8 cellular contexts compared by ENCODE assay signal in the genomic region with DNA sequence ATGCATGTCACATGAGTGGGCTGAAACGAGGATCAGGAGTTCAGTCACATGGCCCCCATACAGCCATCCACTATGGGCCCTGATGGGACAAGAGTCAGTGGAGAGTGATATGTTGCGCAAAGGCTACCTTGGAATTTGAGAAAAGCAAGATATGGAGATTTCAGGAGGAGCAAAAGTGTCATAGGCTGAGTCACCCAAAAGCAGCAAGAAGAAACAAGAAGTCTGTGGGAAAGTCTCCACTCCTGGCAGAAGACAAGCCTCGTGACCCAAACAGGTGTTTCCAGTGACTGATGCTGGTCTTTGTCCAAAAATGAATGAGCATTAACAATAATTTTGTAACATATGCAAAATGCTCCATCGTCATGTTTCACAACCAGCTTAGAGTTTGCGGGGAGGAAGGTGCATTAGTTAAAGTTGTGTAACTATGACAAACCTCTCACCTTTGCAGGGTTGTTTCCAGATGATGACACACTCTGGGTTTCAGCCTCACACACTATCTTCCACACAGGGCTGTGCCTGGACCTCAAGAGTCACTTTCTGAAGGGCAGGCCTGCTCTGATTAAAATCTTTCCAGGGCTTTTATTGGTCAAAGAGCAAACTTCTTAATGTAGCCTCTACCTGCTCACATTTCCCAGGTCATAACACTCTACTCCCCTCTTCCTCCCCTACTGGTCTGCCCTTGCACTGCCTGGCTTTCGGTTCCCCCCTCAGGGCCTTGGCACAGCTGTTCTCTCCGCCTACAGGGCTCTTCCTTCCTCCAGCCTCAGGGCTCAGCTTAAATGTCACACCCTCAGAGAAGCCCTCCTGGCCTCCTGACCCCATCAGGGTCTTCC. TPM values are rescaled to one million over a fixed set of nuclear protein-coding genes. Genes with fewer than 3 reads are reported as not detected.
A peak's percentile ranks its signal among the peaks of the same experiment; 100 is the strongest.
DNase-seq lines count a peak whose midpoint lies in the region; ATAC-seq and TF ChIP-seq lines count a peak whose summit lies in the region.

No MANE protein-coding gene starts in this region.

- H3K36me3 Mint-ChIP-seq in activated B cell treated with CpG ODN at 0.5 μM for 24 hours (ENCODE audit: low read depth) (no peaks in the 10 kb centered on the region), memory B cell (no peaks in the 10 kb centered on the region)

- H3K36me3 ChIP-seq in right atrium auricular region, result no peaks in the 10 kb centered on the region

- CTCF ChIA-PET in activated B cell treated with CpG ODN at 0.5 μM for 24 hours (lab: Charles Lee), result interaction anchor here (0.7 to 3.0 kb wide), 14 partner anchors 9 to 91 kb away, joined by 3 to 34 read pairs (median 6); a partner anchor contains a TSS

- H3K9me3 ChIP-seq in right atrium auricular region, result no peaks in the 10 kb centered on the region

- H3K4me3 Mint-ChIP-seq in activated B cell treated with CpG ODN at 0.5 μM for 24 hours (peak overlapping the region; percentile 68), memory B cell (peak overlapping the region; percentile 59)

- intact Hi-C loops in activated B cell treated with CpG ODN at 0.5 μM for 24 hours (cut with micrococcal nuclease), result loop anchor here (1.0 to 2.0 kb wide), 2 partner anchors 11 to 92 kb away; a partner anchor contains a TSS

- DNase-seq in ELR (ENCODE audit: low read depth) (peak; percentile 55), activated B cell treated with CpG ODN at 0.5 μM for 24 hours (peak; percentile 51), memory B cell (ENCODE audit: low spot score in 2 of 2) (peak; percentile 52 to 67), NCI-H524 treated with DMSO at 0.1 percent for 48 hours (lab: John Stamatoyannopoulos, UW) (no peak), right atrium auricular region (ENCODE audit: low spot score) (no peak), retina (no peak)

- ATAC-seq in GM19395 (IDR thresholded peaks at IDR 0.05; ENCODE audit: unreplicated experiment) (peak; percentile 80), HG03342 (IDR thresholded peaks at IDR 0.05; ENCODE audit: unreplicated experiment) (peak; percentile 74), activated B cell treated with CpG ODN at 0.5 μM for 24 hours (ENCODE audit: low read depth) (peak; percentile 86), memory B cell (ENCODE audit: low read depth) (peak; percentile 81)

- peaks cover 0 to 14% of the 10 kb centered on the region in 2 donors for H3K4me1 ChIP-seq in right atrium auricular region

- H3K9me3 Mint-ChIP-seq in activated B cell treated with CpG ODN at 0.5 μM for 24 hours (no peaks in the 10 kb centered on the region), memory B cell (no peaks in the 10 kb centered on the region)

- H3K4me1 Mint-ChIP-seq in activated B cell treated with CpG ODN at 0.5 μM for 24 hours (peaks cover 72% of the 10 kb centered on the region), memory B cell (peaks cover 47% of the 10 kb centered on the region)

- no peak overlapping the region for H3K4me3 ChIP-seq in right atrium auricular region

- POLR2A ChIA-PET in activated B cell treated with CpG ODN at 0.5 μM for 24 hours (lab: Charles Lee), result interaction anchor here (0.5 to 9.1 kb wide), 14 partner anchors 9 to 1056 kb away, joined by 3 to 286 read pairs (median 5); a partner anchor contains a TSS

- no peak for TF ChIP-seq CTCF in activated B cell treated with CpG ODN at 0.5 μM for 24 hours (IDR thresholded peaks at IDR 0.05)
- TF ChIP-seq CTCF in right atrium auricular region (IDR thresholded peaks at IDR 0.05), result no peak

- H3K27ac Mint-ChIP-seq in activated B cell treated with CpG ODN at 0.5 μM for 24 hours, result peak overlapping the region; percentile 96
- peak overlapping the region; percentile 97 for H3K27ac Mint-ChIP-seq in memory B cell

- no peak overlapping the region for H3K27ac ChIP-seq in right atrium auricular region

- no peaks in the 10 kb centered on the region for H3K27me3 ChIP-seq in right atrium auricular region

- H3K27me3 Mint-ChIP-seq in activated B cell treated with CpG ODN at 0.5 μM for 24 hours (no peaks in the 10 kb centered on the region), memory B cell (no peaks in the 10 kb centered on the region)

RNA-seq across cellular contexts. Expression of a gene that starts 3.9 kb away (rescaled TPM):
- 7.2 and 8.1 TPM in 2 replicates for total RNA-seq in activated B cell treated with CpG ODN at 0.5 μM for 24 hours
- 10 to 100 TPM in 1 of 2 donors, 1 to 10 TPM in 1; 1.5 to 11.5 TPM for total RNA-seq in right atrium auricular region

RNA-seq across cellular contexts. Expression of a gene that starts 22.9 kb away (rescaled TPM):
- total RNA-seq in activated B cell treated with CpG ODN at 0.5 μM for 24 hours (37.1 and 48.7 TPM in 2 replicates), right atrium auricular region (10 to 100 TPM; 11.3 to 13.8 TPM)

Comparison
In these comparisons a context has a peak if more than half of its experiments do, and no peak if none do; other contexts are left out.
1. DNase-seq: peak in ELR (single experiment), activated B cell treated with CpG ODN at 0.5 μM for 24 hours (single experiment) and memory B cell (2 of 2); none in NCI-H524 treated with DMSO at 0.1 percent for 48 hours (single experiment), right atrium auricular region (single experiment) and retina (single experiment).
2. Peak in every context shown above with its lines, with median percentiles within 50 percentile points of each other: ATAC-seq.